ENCODE assay signal across 26 cellular contexts in genomic region chr4:173205656-173206055, GRCh38.
"Had no signal": no experiment of that assay in that cellular context is flagged by ENCODE, and none has a peak within 500 bp of the region (broad histone marks: within the 10 kb centered on the region; RNA-seq: fewer than 3 reads in every experiment).

No MANE protein-coding gene starts in this region.

- H3K4me3 ChIP-seq: dorsolateral prefrontal cortex, esophagus muscularis mucosa, gastroesophageal sphincter, heart left ventricle, hepatocyte, right lobe of liver, stomach, thyroid gland had no signal

- H3K4me2 ChIP-seq: hepatocyte had no signal

- H2AFZ ChIP-seq: hepatocyte, parathyroid adenoma had no signal

- H3K9ac ChIP-seq: parathyroid adenoma had no signal

- H3K4me1 ChIP-seq: heart left ventricle, right lobe of liver had no signal

- H3K36me3 ChIP-seq: neutrophil, right lobe of liver, thyroid gland had no signal

- H3K27ac ChIP-seq: dorsolateral prefrontal cortex, epithelial cell of prostate, esophagus muscularis mucosa, foreskin keratinocyte, gastroesophageal sphincter, heart left ventricle, hepatocyte, neutrophil, parathyroid adenoma, right lobe of liver, stomach, thyroid gland had no signal

- H3K27me3 Mint-ChIP-seq: progenitor cell of endocrine pancreas had no signal

- DNase-seq: cerebellar nuclear complex; dorsolateral prefrontal cortex; effector CD4-positive, alpha-beta T cell; endodermal cell; foreskin keratinocyte; kidney; mesendoderm; midbrain; natural killer cell; small intestine; stimulated activated CD4-positive, alpha-beta T cell treated with anti-CD3 and anti-CD28 coated beads, Interleukin-15, amount 100 ng/mL, for 24 hours; stimulated activated CD4-positive, alpha-beta T cell treated with anti-CD3 and anti-CD28 coated beads, Interleukin-2, amount 100 ng/mL, for 48 hours; stimulated activated naive CD4-positive, alpha-beta T cell treated with Interleukin-2 at 50 U/mL for 16 hours; stomach; thyroid gland; trophoblast cell had no signal

- ATAC-seq: foreskin keratinocyte, gastroesophageal sphincter, left lobe of liver, natural killer cell had no signal

- H3K27ac Mint-ChIP-seq: endodermal cell had no signal

- H3K27me3 ChIP-seq: dorsolateral prefrontal cortex, esophagus muscularis mucosa, foreskin keratinocyte, gastroesophageal sphincter, heart left ventricle, hepatocyte, neutrophil, right lobe of liver, stomach, thyroid gland had no signal

- H3K9me3 ChIP-seq: esophagus muscularis mucosa, neutrophil, right lobe of liver, thyroid gland had no signal

- H3K4me3 Mint-ChIP-seq: endodermal cell, natural killer cell had no signal
